Comparison of ENCODE assay signal across 16 cellular contexts in genomic region chr7:66642186-66642585, GRCh38. TPM values are rescaled to one million over a fixed set of nuclear protein-coding genes. Genes with fewer than 3 reads are reported as not detected.
DNase-seq lines count a peak whose midpoint lies in the region; ATAC-seq, FAIRE-seq and TF ChIP-seq lines count a peak whose summit lies in the region.
"Had no signal": no experiment of that assay in that cellular context is flagged by ENCODE, and none has a peak within 500 bp of the region (broad histone marks: within the 10 kb centered on the region; RNA-seq: fewer than 3 reads in every experiment).

No MANE protein-coding gene starts in this region.

- H2AFZ ChIP-seq in HepG2 (ENCODE audit: low read length) (no peak overlapping the region), GM23248 (no peak overlapping the region)

- H3K4me1 ChIP-seq in right cardiac atrium (ENCODE audit: control insufficient read depth, insufficient read depth, low read length) (peaks cover 1% of the 10 kb centered on the region), HepG2 (ENCODE audit: insufficient read depth, low read length) (peaks cover 29% of the 10 kb centered on the region), GM23248 (ENCODE audit: insufficient read depth) (no peaks in the 10 kb centered on the region)
- H3K4me1 ChIP-seq: HAP-1 had no signal

- BruUV-seq in HepG2 (replicated peaks; lab: Mats Ljungman, UMichigan), result TSS peak; percentile 38

- no peak for FAIRE-seq in HepG2 (lab: Jason Lieb, UNC)
- FAIRE-seq: endometrium, keratinocyte had no signal

- in situ Hi-C loops in HepG2 (cut with HindIII; ENCODE audit: extremely low pct_ligation_motif_present, low pct_unique_long_range_greater_than_20kb), result no loop called here
- in situ Hi-C loops in GM23248 (cut with MboI), result no loop called here

- no peak overlapping the region for H3K27ac ChIP-seq in right cardiac atrium (ENCODE audit: low read length)
- peak overlapping the region; percentile 74 for H3K27ac ChIP-seq in angular gyrus (ENCODE audit: low read depth, low read length)
- peak overlapping the region; percentile 56 for H3K27ac ChIP-seq in HepG2 (ENCODE audit: extremely low read length, insufficient read depth, low read length)
- H3K27ac ChIP-seq in GM23248, result no peak overlapping the region

- no peak overlapping the region for H3K4me3 ChIP-seq in right cardiac atrium (ENCODE audit: low read length)
- no peak overlapping the region for H3K4me3 ChIP-seq in HepG2 (replicated peaks in 1 of 3; ENCODE audit: insufficient read depth in 1 of 3, low read depth in 2 of 3, low read length in 3 of 3)
- no peak overlapping the region for H3K4me3 ChIP-seq in GM23248
- H3K4me3 ChIP-seq: HAP-1 had no signal

- H3K9me2 ChIP-seq in GM23248 (ENCODE audit: insufficient read depth), result no peaks in the 10 kb centered on the region

- H4K20me1 ChIP-seq in HepG2 (ENCODE audit: insufficient read depth, low read length) (no peaks in the 10 kb centered on the region), GM23248 (ENCODE audit: insufficient read depth) (no peaks in the 10 kb centered on the region)

- H3F3A ChIP-seq in GM23248 (ENCODE audit: insufficient read depth), result no peaks in the 10 kb centered on the region

- H3K9ac ChIP-seq in HepG2 (ENCODE audit: insufficient read depth, low read depth, low read length) (no peak overlapping the region), GM23248 (no peak overlapping the region)

- no peak for TF ChIP-seq RAD21 in HepG2 (CRISPR knock-in tag; IDR thresholded peaks at IDR 0.05)

- H3K79me2 ChIP-seq in HepG2 (ENCODE audit: insufficient read depth, low read length) (no peaks in the 10 kb centered on the region), GM23248 (ENCODE audit: insufficient read depth) (peaks cover 10% of the 10 kb centered on the region; the same call in 1 of the 2 replicates)

- peaks cover 16 to 42% of the 10 kb centered on the region in 2 experiments for H3K36me3 ChIP-seq in HepG2 (replicated peaks in 1 of 2; ENCODE audit: control insufficient read depth in 1 of 2, insufficient read depth in 2 of 2, low read length in 2 of 2)
- H3K36me3 ChIP-seq in GM23248 (ENCODE audit: low read depth), result peaks cover 45% of the 10 kb centered on the region

- WGBS in right cardiac atrium, result 87% methylated on average over 3 of the region's 3 CpGs
- 95% methylated on average over 3 of the region's 3 CpGs for WGBS in HepG2 (ENCODE audit: low lambda C conversion rate)
- 79 to 82% methylated on average over 3 of the region's 3 CpGs for WGBS in GM23248 (ENCODE audit: low coverage in 1 of 2, low lambda C conversion rate in 2 of 2, missing lambda C conversion rate in 2 of 2), 2 experiments

- peak; percentile 8 to 28 for ATAC-seq in right cardiac atrium
- ATAC-seq in Right ventricle myocardium inferior, result no peak
- ATAC-seq in HepG2, result no peak
- no peak for ATAC-seq in HG02610 (IDR thresholded peaks at IDR 0.05; ENCODE audit: unreplicated experiment)

- no peaks in the 10 kb centered on the region for H3K27me3 ChIP-seq in right cardiac atrium (ENCODE audit: control insufficient read depth, insufficient read depth)
- no peaks in the 10 kb centered on the region for H3K27me3 ChIP-seq in HepG2 (ENCODE audit: control insufficient read depth in 1 of 2, insufficient read depth in 2 of 2, low read length in 2 of 2)
- H3K27me3 ChIP-seq in GM23248 (replicated peaks; ENCODE audit: insufficient read depth), result no peaks in the 10 kb centered on the region

- TF ChIP-seq EP300 in HepG2 (IDR thresholded peaks at IDR 0.05; ENCODE audit: low read depth in 2 of 2, low read length in 2 of 2) (no peak), HepG2 (CRISPR knock-in tag; IDR thresholded peaks at IDR 0.05; ENCODE audit: borderline replicate concordance) (no peak)

- DNase-seq in right cardiac atrium (no peak), Right ventricle myocardium inferior (ENCODE audit: missing footprints) (no peak), HepG2 (ENCODE audit: low spot score) (no peak), NCI-H187 treated with DMSO at 0.1 percent for 48 hours (lab: John Stamatoyannopoulos, UW) (no peak), GM23248 (no peak), DMS53 (lab: John Stamatoyannopoulos, UW) (no peak)
- DNase-seq: activated CD4-positive, CD25-positive, alpha-beta regulatory T cell treated with anti-CD3 and anti-CD28 coated beads, Interleukin-2, amount 50 U/mL, for 72 hours; Calu3; NCI-H1092 treated with DMSO at 0.1 percent for 48 hours; NCI-H2081 treated with DMSO at 0.1 percent for 48 hours; NCI-H524 had no signal

- TF ChIP-seq POLR2A in HepG2 (IDR thresholded peaks at IDR 0.05; ENCODE audit: insufficient read depth in 1 of 2, low read depth in 2 of 2, low read length in 2 of 2), result no peak

- no peak for TF ChIP-seq CTCF in HepG2 (CRISPR knock-in tag; IDR thresholded peaks at IDR 0.05)

- CTCF ChIA-PET in HepG2 (lab: Yijun Ruan, JAX; ENCODE audit: low intra/inter-chr PET ratio, low total read pairs), result no interaction called here

- H3K9me3 ChIP-seq in right cardiac atrium (ENCODE audit: control insufficient read depth, low read length) (no peaks in the 10 kb centered on the region), HepG2 (ENCODE audit: low read length) (no peaks in the 10 kb centered on the region), GM23248 (ENCODE audit: low read depth) (no peaks in the 10 kb centered on the region)
- H3K9me3 ChIP-seq: HAP-1 had no signal

- H3K4me2 ChIP-seq in HepG2 (ENCODE audit: low read depth, low read length), result no peak overlapping the region
- H3K4me2 ChIP-seq in GM23248 (ENCODE audit: unreplicated experiment), result no peak overlapping the region

- POLR2A ChIA-PET in HepG2 (lab: Yijun Ruan, JAX), result interaction anchor here (2.6 kb wide), 1 partner anchor 12 kb away, joined by 10 read pairs; no protein-coding TSS in a partner anchor

- intact Hi-C loops in right cardiac atrium (cut with DNase I), result no loop called here
- intact Hi-C loops in Right ventricle myocardium inferior (cut with DNase I), result no loop called here
- intact Hi-C loops in HepG2 (cut with micrococcal nuclease; ENCODE audit: unreplicated experiment), result no loop called here

TF ChIP-seq in HepG2, 621 proteins besides CTCF, POLR2A, EP300 and RAD21 (continues in another document):
- TF ChIP-seq CSRNP1 (CRISPR knock-in tag; IDR thresholded peaks at IDR 0.05), result no peak
- no peak for TF ChIP-seq ZNF724P (CRISPR knock-in tag; IDR thresholded peaks at IDR 0.05; ENCODE audit: borderline replicate concordance)

RNA-seq across cellular contexts. Expression of gene KCTD7, which starts 13.5 kb away (rescaled TPM):
- total RNA-seq in right cardiac atrium, result 10 to 100 TPM in 2 of 4 donors, 1 to 10 TPM in 2; 5.9 to 13.2 (median 10.2) TPM
- 8.5 TPM for polyA plus RNA-seq in right cardiac atrium
- 7.8 TPM for total RNA-seq in Right ventricle myocardium inferior
- total RNA-seq in HepG2 (2016; rRNA removed; fragmentation: Illumina TruSeq; extraction: Trizol), result 7.3 and 7.7 TPM in 2 replicates
- total RNA-seq in HepG2 (2016; cell fraction: cytosol; rRNA removed; fragmentation: Illumina TruSeq; extraction: Trizol; ENCODE audit: low read depth), result 2.4 and 3.2 TPM in 2 replicates
- total RNA-seq in HepG2 (2016; cell fraction: insoluble cytoplasmic fraction; rRNA removed; fragmentation: Illumina TruSeq; extraction: Trizol), result 7.3 and 7.8 TPM in 2 replicates
- 6.7 and 7.6 TPM in 2 replicates for total RNA-seq in HepG2 (2016; cell fraction: membrane; rRNA removed; fragmentation: Illumina TruSeq; extraction: Trizol)
- 6.7 and 8.8 TPM in 2 replicates for total RNA-seq in HepG2 (2016; cell fraction: nucleus; rRNA removed; fragmentation: Illumina TruSeq; extraction: Trizol)
- 13.5 and 17.3 TPM in 2 replicates for polyA plus RNA-seq in HepG2 (2011; rRNA removed)
- 10.1 and 11.5 TPM in 2 replicates for polyA plus RNA-seq in HepG2 (2011; cell fraction: cytosol; rRNA removed)
- 42.5 and 49.3 TPM in 2 replicates for polyA plus RNA-seq in HepG2 (2011; cell fraction: nucleus; rRNA removed)
- 7.8 and 8.2 TPM in 2 replicates for polyA plus RNA-seq in HepG2 (2012)
- polyA plus RNA-seq in HepG2 (2016; cell fraction: cytosol; fragmentation: Illumina TruSeq; extraction: Trizol; ENCODE audit: low read depth), result 3.2 and 3.4 TPM in 2 replicates
- 7.2 and 8.3 TPM in 2 replicates for polyA plus RNA-seq in HepG2 (2016; cell fraction: insoluble cytoplasmic fraction; fragmentation: Illumina TruSeq; extraction: Trizol; ENCODE audit: low read depth)
- 5.2 and 5.4 TPM in 2 replicates for polyA plus RNA-seq in HepG2 (2016; cell fraction: membrane; fragmentation: Illumina TruSeq; extraction: Trizol; ENCODE audit: low read depth)
- polyA plus RNA-seq in HepG2 (2016; cell fraction: nucleus; fragmentation: Illumina TruSeq; extraction: Trizol; ENCODE audit: insufficient read depth, low read depth), result 13.1 and 16.6 TPM in 2 replicates
- 18.1 and 37.2 TPM in 2 replicates for polyA minus RNA-seq in HepG2 (2011; rRNA and poly(A)+ RNA removed; ENCODE audit: low replicate concordance)
- 6.1 and 7.2 TPM in 2 replicates for polyA minus RNA-seq in HepG2 (2011; cell fraction: cytosol; rRNA and poly(A)+ RNA removed)
- polyA minus RNA-seq in HepG2 (2011; cell fraction: nucleus; rRNA and poly(A)+ RNA removed), result 15.7 and 20.1 TPM in 2 replicates
- 11.6 and 14.9 TPM in 2 replicates for total RNA-seq in GM23248 (2014; rRNA removed; shearing (Covaris generic))
- polyA plus RNA-seq in GM23248 (2016; fragmentation: Nextera tagmentation; extraction: Ambion mirVana), result 4.9 and 5.0 TPM in 2 replicates

Comparison
In these comparisons a context has a peak if more than half of its experiments do, and no peak if none do; other contexts are left out.
1. ATAC-seq: peak in right cardiac atrium (2 of 2); none in Right ventricle myocardium inferior (single experiment), HepG2 (single experiment) and HG02610 (single experiment).
2. H3K27ac ChIP-seq: peak in angular gyrus (single experiment) and HepG2 (single experiment); none in right cardiac atrium (single experiment) and GM23248 (single experiment).